ENCODE assay signal across 1 cellular context in genomic region chr6:25482996-25483395, GRCh38.
TF ChIP-seq lines count a peak whose summit lies in the region.

No MANE protein-coding gene starts in this region.

TF ChIP-seq in IMR-90, 13 proteins besides CTCF, POLR2A, EP300 and RAD21:
- TF ChIP-seq ELK1 (IDR thresholded peaks at IDR 0.05; ENCODE audit: borderline replicate concordance, low read depth, low read length) (no peak), BHLHE40 (IDR thresholded peaks at IDR 0.05; ENCODE audit: low read depth, low read length) (no peak), MAFK (IDR thresholded peaks at IDR 0.05; ENCODE audit: low read depth, low read length) (no peak), NFE2L2 (IDR thresholded peaks at IDR 0.05; ENCODE audit: low read depth, low read length) (no peak), CEBPB (IDR thresholded peaks at IDR 0.05; ENCODE audit: low read depth, low read length) (no peak), MAZ (IDR thresholded peaks at IDR 0.05; ENCODE audit: borderline replicate concordance, low read depth, low read length) (no peak), MXI1 (IDR thresholded peaks at IDR 0.05; ENCODE audit: borderline replicate concordance, low read depth, low read length) (no peak), FOS (IDR thresholded peaks at IDR 0.05; ENCODE audit: low read depth, low read length) (no peak), RFX5 (IDR thresholded peaks at IDR 0.05; ENCODE audit: low read depth, low read length) (no peak), RCOR1 (IDR thresholded peaks at IDR 0.05; ENCODE audit: insufficient replicate concordance, low read length) (no peak), SMC3 (IDR thresholded peaks at IDR 0.05; ENCODE audit: low read depth, low read length) (no peak), CHD1 (IDR thresholded peaks at IDR 0.05; ENCODE audit: low read depth, low read length) (no peak)
- TF ChIP-seq, protein P1, sequence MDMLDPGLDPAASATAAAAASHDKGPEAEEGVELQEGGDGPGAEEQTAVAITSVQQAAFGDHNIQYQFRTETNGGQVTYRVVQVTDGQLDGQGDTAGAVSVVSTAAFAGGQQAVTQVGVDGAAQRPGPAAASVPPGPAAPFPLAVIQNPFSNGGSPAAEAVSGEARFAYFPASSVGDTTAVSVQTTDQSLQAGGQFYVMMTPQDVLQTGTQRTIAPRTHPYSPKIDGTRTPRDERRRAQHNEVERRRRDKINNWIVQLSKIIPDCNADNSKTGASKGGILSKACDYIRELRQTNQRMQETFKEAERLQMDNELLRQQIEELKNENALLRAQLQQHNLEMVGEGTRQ (IDR thresholded peaks at IDR 0.05; ENCODE audit: low read depth, low read length), result no peak
